ENCODE assay signal across 9 cellular contexts in genomic region chr19:39097299-39097698, GRCh38. TPM values are rescaled to one million over a fixed set of nuclear protein-coding genes. Genes with fewer than 3 reads are reported as not detected.
"Had no signal": no experiment of that assay in that cellular context is flagged by ENCODE, and none has a peak within 500 bp of the region (broad histone marks: within the 10 kb centered on the region; RNA-seq: fewer than 3 reads in every experiment).

No MANE protein-coding gene starts in this region.

- FAIRE-seq: HepG2, HTR-8/SVneo had no signal

- H3K27ac ChIP-seq: HL-60, KMS-11 had no signal

- DNase-seq: IMR-90, KBM-7, KG1 had no signal

- H3K4me2 ChIP-seq: KMS-11 had no signal

- H3K9ac ChIP-seq: KMS-11 had no signal

- ATAC-seq: HepG2 had no signal

RNA-seq across cellular contexts. Expression of gene ACP7, which starts 13.1 kb away (rescaled TPM):
- total RNA-seq: HepG2, HT-29, IMR-90 had no signal
- polyA plus RNA-seq: HepG2, IgD-negative memory B cell, IMR-90 had no signal
